1 cellular context compared by ENCODE assay signal in the genomic region with DNA sequence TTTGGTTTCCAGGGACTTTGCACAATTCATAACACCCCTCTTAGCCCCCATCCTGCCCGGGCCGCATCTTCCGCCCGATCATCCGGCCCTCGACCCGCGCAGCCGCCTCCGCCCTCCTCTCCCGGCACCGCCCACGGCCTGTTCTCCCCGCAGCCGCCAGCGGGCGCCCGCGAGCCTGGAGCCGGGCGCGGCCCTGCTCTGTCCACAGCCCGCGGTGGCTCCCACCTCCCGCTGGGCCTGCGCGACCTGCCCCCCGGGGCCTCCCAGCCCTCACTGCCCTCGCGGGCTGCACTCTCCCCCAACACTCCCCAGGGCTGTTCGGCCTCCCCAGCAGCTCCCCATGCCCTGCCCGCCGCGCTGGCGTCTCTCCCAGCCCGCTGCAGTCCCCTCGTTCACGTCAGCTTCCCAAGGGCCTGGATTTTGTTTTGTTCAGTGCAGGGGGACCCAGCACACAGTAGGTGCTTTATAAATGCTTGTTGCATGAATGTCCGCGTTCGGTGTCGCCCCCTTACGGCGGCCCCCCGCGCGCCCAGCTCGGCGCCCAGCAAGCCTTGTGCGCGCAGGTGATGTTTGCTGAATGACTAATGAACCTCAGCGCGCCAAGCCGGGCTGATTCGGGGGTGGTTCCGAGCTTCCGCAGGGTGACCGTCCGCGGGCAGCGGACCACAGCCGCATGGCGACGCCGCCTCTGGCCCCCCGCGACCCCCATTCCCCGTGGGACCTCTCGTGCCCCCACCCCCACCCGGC.
TF ChIP-seq lines count a peak whose summit lies in the region.

No MANE protein-coding gene starts in this region.

TF ChIP-seq in HepG2, 621 proteins besides CTCF, POLR2A, EP300 and RAD21 (continued from another document and continues in another):
- TF ChIP-seq, protein P1, sequence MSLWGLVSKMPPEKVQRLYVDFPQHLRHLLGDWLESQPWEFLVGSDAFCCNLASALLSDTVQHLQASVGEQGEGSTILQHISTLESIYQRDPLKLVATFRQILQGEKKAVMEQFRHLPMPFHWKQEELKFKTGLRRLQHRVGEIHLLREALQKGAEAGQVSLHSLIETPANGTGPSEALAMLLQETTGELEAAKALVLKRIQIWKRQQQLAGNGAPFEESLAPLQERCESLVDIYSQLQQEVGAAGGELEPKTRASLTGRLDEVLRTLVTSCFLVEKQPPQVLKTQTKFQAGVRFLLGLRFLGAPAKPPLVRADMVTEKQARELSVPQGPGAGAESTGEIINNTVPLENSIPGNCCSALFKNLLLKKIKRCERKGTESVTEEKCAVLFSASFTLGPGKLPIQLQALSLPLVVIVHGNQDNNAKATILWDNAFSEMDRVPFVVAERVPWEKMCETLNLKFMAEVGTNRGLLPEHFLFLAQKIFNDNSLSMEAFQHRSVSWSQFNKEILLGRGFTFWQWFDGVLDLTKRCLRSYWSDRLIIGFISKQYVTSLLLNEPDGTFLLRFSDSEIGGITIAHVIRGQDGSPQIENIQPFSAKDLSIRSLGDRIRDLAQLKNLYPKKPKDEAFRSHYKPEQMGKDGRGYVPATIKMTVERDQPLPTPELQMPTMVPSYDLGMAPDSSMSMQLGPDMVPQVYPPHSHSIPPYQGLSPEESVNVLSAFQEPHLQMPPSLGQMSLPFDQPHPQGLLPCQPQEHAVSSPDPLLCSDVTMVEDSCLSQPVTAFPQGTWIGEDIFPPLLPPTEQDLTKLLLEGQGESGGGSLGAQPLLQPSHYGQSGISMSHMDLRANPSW (CRISPR knock-in tag; IDR thresholded peaks at IDR 0.05; ENCODE audit: borderline replicate concordance): no peak
- TF ChIP-seq NFE2 (CRISPR knock-in tag; IDR thresholded peaks at IDR 0.05) (no peak), ZNF331 (CRISPR knock-in tag; IDR thresholded peaks at IDR 0.05) (no peak; the same call in 1 of the 2 replicates), YY1 (IDR thresholded peaks at IDR 0.05; ENCODE audit: insufficient read depth, insufficient replicate concordance, low read depth, low read length) (peak; percentile 54), NFE2L1 (CRISPR knock-in tag; IDR thresholded peaks at IDR 0.05; ENCODE audit: borderline replicate concordance) (no peak), ZNF101 (CRISPR knock-in tag; IDR thresholded peaks at IDR 0.05; ENCODE audit: borderline replicate concordance, low read depth) (no peak), MED1 (CRISPR knock-in tag; IDR thresholded peaks at IDR 0.05) (peak; percentile 44; the same call in 1 of the 2 replicates), KMT2B (CRISPR knock-in tag; IDR thresholded peaks at IDR 0.05) (no peak), BCL6 (CRISPR knock-in tag; IDR thresholded peaks at IDR 0.05) (no peak), KAT7 (CRISPR knock-in tag; IDR thresholded peaks at IDR 0.05; ENCODE audit: borderline replicate concordance) (no peak), EEA1 (CRISPR knock-in tag; IDR thresholded peaks at IDR 0.05; ENCODE audit: borderline replicate concordance) (peak; percentile 67; the same call in 1 of the 2 replicates), SCMH1 (CRISPR knock-in tag; IDR thresholded peaks at IDR 0.05; ENCODE audit: borderline replicate concordance) (no peak), ZNF839 (CRISPR knock-in tag; IDR thresholded peaks at IDR 0.05; ENCODE audit: borderline replicate concordance) (0 out of 2 replicates have a peak, but pooled peaks have one; percentile 56), TEAD3 (CRISPR knock-in tag; optimal IDR thresholded peaks at IDR 0.05; ENCODE audit: borderline replicate concordance) (no peak), ZNF124 (CRISPR knock-in tag; IDR thresholded peaks at IDR 0.05) (no peak), ZNF17 (CRISPR knock-in tag; IDR thresholded peaks at IDR 0.05) (no peak), ZBTB3 (CRISPR knock-in tag; IDR thresholded peaks at IDR 0.05; ENCODE audit: borderline replicate concordance, low read depth) (no peak), NONO (IDR thresholded peaks at IDR 0.05) (no peak), NONO (CRISPR knock-in tag; conservative IDR thresholded peaks at IDR 0.05) (peak; percentile 75)
- TF ChIP-seq, protein P2, sequence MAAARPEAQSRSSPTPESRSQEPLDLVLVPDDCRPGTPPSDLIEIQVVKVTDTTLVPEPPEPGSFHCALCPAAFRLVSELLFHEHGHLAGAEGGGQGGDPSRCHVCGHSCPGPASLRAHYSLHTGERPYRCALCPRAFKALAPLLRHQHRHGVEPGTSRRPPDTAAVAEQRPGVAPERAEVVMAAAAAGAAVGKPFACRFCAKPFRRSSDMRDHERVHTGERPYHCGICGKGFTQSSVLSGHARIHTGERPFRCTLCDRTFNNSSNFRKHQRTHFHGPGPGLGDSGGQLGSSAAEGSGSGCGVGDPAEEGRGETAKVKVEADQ (CRISPR knock-in tag; IDR thresholded peaks at IDR 0.05; ENCODE audit: borderline replicate concordance): no peak
- TF ChIP-seq, protein P3, sequence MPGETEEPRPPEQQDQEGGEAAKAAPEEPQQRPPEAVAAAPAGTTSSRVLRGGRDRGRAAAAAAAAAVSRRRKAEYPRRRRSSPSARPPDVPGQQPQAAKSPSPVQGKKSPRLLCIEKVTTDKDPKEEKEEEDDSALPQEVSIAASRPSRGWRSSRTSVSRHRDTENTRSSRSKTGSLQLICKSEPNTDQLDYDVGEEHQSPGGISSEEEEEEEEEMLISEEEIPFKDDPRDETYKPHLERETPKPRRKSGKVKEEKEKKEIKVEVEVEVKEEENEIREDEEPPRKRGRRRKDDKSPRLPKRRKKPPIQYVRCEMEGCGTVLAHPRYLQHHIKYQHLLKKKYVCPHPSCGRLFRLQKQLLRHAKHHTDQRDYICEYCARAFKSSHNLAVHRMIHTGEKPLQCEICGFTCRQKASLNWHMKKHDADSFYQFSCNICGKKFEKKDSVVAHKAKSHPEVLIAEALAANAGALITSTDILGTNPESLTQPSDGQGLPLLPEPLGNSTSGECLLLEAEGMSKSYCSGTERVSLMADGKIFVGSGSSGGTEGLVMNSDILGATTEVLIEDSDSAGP (CRISPR knock-in tag; IDR thresholded peaks at IDR 0.05; ENCODE audit: borderline replicate concordance): peak; percentile 66
- TF ChIP-seq, protein P4, sequence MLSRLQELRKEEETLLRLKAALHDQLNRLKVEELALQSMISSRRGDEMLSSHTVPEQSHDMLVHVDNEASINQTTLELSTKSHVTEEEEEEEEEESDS (CRISPR knock-in tag; IDR thresholded peaks at IDR 0.05; ENCODE audit: borderline replicate concordance): no peak
- TF ChIP-seq, protein P5, sequence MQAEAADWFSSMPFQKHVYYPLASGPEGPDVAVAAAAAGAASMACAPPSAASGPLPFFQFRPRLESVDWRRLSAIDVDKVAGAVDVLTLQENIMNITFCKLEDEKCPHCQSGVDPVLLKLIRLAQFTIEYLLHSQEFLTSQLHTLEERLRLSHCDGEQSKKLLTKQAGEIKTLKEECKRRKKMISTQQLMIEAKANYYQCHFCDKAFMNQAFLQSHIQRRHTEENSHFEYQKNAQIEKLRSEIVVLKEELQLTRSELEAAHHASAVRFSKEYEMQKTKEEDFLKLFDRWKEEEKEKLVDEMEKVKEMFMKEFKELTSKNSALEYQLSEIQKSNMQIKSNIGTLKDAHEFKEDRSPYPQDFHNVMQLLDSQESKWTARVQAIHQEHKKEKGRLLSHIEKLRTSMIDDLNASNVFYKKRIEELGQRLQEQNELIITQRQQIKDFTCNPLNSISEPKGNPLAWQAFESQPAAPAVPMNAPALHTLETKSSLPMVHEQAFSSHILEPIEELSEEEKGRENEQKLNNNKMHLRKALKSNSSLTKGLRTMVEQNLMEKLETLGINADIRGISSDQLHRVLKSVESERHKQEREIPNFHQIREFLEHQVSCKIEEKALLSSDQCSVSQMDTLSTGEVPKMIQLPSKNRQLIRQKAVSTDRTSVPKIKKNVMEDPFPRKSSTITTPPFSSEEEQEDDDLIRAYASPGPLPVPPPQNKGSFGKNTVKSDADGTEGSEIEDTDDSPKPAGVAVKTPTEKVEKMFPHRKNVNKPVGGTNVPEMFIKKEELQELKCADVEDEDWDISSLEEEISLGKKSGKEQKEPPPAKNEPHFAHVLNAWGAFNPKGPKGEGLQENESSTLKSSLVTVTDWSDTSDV (CRISPR knock-in tag; IDR thresholded peaks at IDR 0.05): 0 out of 2 replicates have a peak, but pooled peaks have one; percentile 6
- TF ChIP-seq, protein P6, sequence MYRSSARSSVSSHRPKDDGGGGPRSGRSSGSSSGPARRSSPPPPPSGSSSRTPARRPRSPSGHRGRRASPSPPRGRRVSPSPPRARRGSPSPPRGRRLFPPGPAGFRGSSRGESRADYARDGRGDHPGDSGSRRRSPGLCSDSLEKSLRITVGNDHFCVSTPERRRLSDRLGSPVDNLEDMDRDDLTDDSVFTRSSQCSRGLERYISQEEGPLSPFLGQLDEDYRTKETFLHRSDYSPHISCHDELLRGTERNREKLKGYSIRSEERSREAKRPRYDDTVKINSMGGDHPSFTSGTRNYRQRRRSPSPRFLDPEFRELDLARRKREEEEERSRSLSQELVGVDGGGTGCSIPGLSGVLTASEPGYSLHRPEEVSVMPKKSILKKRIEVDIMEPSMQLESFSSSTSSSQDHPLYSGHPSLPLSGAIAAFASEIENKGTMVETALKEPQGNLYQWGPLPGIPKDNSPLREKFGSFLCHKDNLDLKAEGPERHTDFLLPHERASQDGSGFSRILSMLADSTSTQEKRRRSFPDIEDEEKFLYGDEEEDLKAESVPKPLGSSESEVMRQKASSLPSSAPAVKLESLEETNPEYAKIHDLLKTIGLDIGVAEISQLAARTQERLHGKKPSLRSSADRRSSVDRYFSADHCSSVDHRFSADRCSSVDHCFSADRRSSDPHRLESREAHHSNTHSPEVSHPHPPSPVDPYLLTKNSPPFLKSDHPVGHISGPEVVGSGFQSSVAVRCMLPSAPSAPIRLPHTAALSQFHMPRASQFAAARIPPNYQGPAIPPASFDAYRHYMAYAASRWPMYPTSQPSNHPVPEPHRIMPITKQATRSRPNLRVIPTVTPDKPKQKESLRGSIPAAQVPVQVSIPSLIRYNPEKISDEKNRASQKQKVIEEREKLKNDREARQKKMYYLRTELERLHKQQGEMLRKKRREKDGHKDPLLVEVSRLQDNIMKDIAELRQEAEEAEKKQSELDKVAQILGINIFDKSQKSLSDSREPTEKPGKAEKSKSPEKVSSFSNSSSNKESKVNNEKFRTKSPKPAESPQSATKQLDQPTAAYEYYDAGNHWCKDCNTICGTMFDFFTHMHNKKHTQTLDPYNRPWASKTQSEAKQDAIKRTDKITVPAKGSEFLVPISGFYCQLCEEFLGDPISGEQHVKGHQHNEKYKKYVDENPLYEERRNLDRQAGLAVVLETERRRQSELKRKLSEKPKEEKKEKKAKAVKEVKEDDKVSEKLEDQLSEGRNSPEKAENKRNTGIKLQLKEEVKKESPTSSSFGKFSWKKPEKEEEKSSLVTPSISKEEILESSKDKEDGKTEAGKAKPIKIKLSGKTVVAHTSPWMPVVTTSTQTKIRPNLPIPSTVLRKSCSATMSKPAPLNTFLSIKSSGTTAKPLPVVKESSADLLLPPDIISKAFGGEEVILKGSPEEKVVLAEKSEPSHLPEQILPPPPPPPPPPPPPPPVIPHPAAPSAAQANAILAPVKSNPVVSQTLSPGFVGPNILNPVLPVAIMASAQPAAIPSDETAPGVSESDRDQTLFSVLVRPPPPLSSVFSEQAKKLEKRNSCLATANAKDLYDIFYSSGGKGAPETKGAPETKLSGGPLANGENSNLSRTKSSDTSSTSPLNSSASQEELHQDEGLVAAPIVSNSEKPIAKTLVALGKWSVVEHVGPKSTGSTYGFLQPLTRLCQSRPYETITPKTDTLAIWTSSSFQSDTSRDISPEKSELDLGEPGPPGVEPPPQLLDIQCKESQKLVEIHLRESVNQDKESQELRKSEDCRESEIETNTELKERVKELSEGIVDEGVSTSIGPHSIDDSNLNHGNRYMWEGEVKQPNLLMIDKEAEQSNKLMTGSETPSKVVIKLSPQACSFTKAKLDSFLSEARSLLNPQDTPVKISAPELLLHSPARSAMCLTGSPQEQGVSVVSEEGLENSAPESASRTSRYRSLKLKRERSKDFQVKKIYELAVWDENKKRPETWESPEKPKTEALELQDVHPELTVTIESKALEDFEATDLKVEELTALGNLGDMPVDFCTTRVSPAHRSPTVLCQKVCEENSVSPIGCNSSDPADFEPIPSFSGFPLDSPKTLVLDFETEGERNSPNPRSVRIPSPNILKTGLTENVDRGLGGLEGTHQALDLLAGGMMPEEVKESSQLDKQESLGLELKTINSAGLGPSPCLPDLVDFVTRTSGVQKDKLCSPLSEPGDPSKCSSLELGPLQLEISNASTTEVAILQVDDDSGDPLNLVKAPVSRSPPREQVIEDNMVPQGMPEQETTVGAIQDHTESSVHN (CRISPR knock-in tag; IDR thresholded peaks at IDR 0.05): no peak
- TF ChIP-seq, protein P7, sequence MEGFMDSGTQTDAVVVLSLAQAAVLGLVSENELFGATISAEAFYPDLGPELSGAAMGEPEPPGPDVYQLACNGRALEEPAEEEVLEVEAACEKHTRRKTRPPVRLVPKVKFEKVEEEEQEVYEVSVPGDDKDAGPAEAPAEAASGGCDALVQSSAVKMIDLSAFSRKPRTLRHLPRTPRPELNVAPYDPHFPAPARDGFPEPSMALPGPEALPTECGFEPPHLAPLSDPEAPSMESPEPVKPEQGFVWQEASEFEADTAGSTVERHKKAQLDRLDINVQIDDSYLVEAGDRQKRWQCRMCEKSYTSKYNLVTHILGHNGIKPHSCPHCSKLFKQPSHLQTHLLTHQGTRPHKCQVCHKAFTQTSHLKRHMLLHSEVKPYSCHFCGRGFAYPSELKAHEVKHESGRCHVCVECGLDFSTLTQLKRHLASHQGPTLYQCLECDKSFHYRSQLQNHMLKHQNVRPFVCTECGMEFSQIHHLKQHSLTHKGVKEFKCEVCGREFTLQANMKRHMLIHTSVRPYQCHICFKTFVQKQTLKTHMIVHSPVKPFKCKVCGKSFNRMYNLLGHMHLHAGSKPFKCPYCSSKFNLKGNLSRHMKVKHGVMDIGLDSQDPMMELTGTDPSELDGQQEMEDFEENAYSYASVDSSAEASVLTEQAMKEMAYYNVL (CRISPR knock-in tag; IDR thresholded peaks at IDR 0.05; ENCODE audit: borderline replicate concordance): no peak
- TF ChIP-seq, protein P8, sequence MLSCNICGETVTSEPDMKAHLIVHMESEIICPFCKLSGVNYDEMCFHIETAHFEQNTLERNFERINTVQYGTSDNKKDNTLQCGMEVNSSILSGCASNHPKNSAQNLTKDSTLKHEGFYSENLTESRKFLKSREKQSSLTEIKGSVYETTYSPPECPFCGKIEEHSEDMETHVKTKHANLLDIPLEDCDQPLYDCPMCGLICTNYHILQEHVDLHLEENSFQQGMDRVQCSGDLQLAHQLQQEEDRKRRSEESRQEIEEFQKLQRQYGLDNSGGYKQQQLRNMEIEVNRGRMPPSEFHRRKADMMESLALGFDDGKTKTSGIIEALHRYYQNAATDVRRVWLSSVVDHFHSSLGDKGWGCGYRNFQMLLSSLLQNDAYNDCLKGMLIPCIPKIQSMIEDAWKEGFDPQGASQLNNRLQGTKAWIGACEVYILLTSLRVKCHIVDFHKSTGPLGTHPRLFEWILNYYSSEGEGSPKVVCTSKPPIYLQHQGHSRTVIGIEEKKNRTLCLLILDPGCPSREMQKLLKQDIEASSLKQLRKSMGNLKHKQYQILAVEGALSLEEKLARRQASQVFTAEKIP (CRISPR knock-in tag; IDR thresholded peaks at IDR 0.05; ENCODE audit: borderline replicate concordance): no peak
- TF ChIP-seq, protein P9, sequence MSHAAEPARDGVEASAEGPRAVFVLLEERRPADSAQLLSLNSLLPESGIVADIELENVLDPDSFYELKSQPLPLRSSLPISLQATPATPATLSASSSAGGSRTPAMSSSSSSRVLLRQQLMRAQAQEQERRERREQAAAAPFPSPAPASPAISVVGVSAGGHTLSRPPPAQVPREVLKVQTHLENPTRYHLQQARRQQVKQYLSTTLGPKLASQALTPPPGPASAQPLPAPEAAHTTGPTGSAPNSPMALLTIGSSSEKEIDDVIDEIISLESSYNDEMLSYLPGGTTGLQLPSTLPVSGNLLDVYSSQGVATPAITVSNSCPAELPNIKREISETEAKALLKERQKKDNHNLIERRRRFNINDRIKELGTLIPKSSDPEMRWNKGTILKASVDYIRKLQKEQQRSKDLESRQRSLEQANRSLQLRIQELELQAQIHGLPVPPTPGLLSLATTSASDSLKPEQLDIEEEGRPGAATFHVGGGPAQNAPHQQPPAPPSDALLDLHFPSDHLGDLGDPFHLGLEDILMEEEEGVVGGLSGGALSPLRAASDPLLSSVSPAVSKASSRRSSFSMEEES (CRISPR knock-in tag; IDR thresholded peaks at IDR 0.05): peak; percentile 14; the same call in 1 of the 2 replicates
